ENCODE assay signal across 9 cellular contexts in the genomic region with DNA sequence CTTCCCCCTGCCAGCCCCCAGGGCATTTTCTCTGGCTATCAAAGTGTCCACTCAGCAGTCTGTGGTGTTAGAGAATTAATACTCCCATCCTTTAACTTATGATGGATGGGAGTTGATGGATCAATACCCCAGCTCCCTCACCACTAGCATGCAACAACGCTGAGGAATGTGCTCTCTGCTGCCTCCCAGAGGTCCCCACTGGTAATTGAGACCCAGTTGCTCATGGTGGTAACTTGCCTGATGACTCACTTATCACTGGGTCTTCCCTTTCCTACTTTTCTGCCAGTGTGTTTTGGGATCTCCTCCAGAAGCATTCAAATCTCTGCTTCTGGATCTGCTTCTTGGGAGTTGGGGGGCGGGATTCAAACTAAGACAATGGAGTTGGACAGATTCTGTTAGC. TPM values are rescaled to one million over a fixed set of nuclear protein-coding genes. Genes with fewer than 3 reads are reported as not detected.
A peak's percentile ranks its signal among the peaks of the same experiment; 100 is the strongest.
DNase-seq lines count a peak whose midpoint lies in the region; ATAC-seq and TF ChIP-seq lines count a peak whose summit lies in the region.
"Had no signal": no experiment of that assay in that cellular context is flagged by ENCODE, and none has a peak within 500 bp of the region (broad histone marks: within the 10 kb centered on the region; RNA-seq: fewer than 3 reads in every experiment).

No MANE protein-coding gene starts in this region.

- H3K36me3 ChIP-seq in GM06990 (ENCODE audit: control insufficient read depth, insufficient read depth, low read length), result no peaks in the 10 kb centered on the region

- intact Hi-C loops in CD14-positive monocyte (cut with micrococcal nuclease), result no loop called here
- intact Hi-C loops in activated T-helper 2 cell treated with anti-CD3 and anti-CD28 coated beads, Interferon-gamma antibody, Interleukin-2, Interleukin-4, amounts not matched to agents 10 μg/mL and 5 μg/mL and 100 μg/mL, durations not matched to agents 14 hours and 24 hours and 36 hours (cut with micrococcal nuclease), result no loop called here

- peak overlapping the region in 1 of 7 donors; percentile 63 for H3K27ac Mint-ChIP-seq in CD14-positive monocyte
- H3K27ac Mint-ChIP-seq in activated T-helper 2 cell treated with anti-CD3 and anti-CD28 coated beads, Interferon-gamma antibody, Interleukin-2, Interleukin-4, amounts not matched to agents 10 μg/mL and 5 μg/mL and 100 μg/mL, durations not matched to agents 14 hours and 24 hours and 36 hours, result no peak overlapping the region

- H3K27me3 ChIP-seq in GM06990 (replicated peaks; ENCODE audit: control insufficient read depth, insufficient read depth, low read length), result no peaks in the 10 kb centered on the region

- H3K4me1 Mint-ChIP-seq in CD14-positive monocyte, result no peaks in the 10 kb centered on the region
- no peaks in the 10 kb centered on the region for H3K4me1 Mint-ChIP-seq in activated T-helper 2 cell treated with anti-CD3 and anti-CD28 coated beads, Interferon-gamma antibody, Interleukin-2, Interleukin-4, amounts not matched to agents 10 μg/mL and 5 μg/mL and 100 μg/mL, durations not matched to agents 14 hours and 24 hours and 36 hours (ENCODE audit: low read depth)

- no peak overlapping the region for H3K4me3 Mint-ChIP-seq in CD14-positive monocyte
- no peak overlapping the region for H3K4me3 Mint-ChIP-seq in activated T-helper 2 cell treated with anti-CD3 and anti-CD28 coated beads, Interferon-gamma antibody, Interleukin-2, Interleukin-4, amounts not matched to agents 10 μg/mL and 5 μg/mL and 100 μg/mL, durations not matched to agents 14 hours and 24 hours and 36 hours (ENCODE audit: low read depth)

- TF ChIP-seq CTCF in CD14-positive monocyte (IDR thresholded peaks at IDR 0.05) (peak; percentile 62), GM06990 (IDR thresholded peaks at IDR 0.05; ENCODE audit: insufficient read depth, low read length, poor library complexity, severe bottlenecking) (peak; percentile 41), fibroblast of the aortic adventitia (IDR thresholded peaks at IDR 0.05; ENCODE audit: insufficient read depth, low read length) (peak; percentile 38)

- ATAC-seq in HG03439 (IDR thresholded peaks at IDR 0.05; ENCODE audit: unreplicated experiment), result no peak

- H3K4me3 ChIP-seq in GM06990 (replicated peaks; ENCODE audit: low read depth, low read length) (no peak overlapping the region), fibroblast of the aortic adventitia (ENCODE audit: low read depth, low read length) (no peak overlapping the region)

- peaks cover 0 to 12% (median 6%) of the 10 kb centered on the region in 3 donors for H3K27me3 Mint-ChIP-seq in CD14-positive monocyte (ENCODE audit: low read depth in 3 of 3)
- H3K27me3 Mint-ChIP-seq in activated T-helper 2 cell treated with anti-CD3 and anti-CD28 coated beads, Interferon-gamma antibody, Interleukin-2, Interleukin-4, amounts not matched to agents 10 μg/mL and 5 μg/mL and 100 μg/mL, durations not matched to agents 14 hours and 24 hours and 36 hours (ENCODE audit: low read depth), result no peaks in the 10 kb centered on the region

- DNase-seq in CD14-positive monocyte (ENCODE audit: low spot score) (no peak), GM06990 (ENCODE audit: extremely low read depth, insufficient read length) (no peak), OCI-M1 (lab: John Stamatoyannopoulos, UW) (peak; percentile 96), fibroblast of the aortic adventitia (ENCODE audit: low read depth) (peak; percentile 39), 8988T (no peak), activated gamma-delta T cell treated with Interleukin-2 at 50 U/mL for 16 hours (no peak)
- no peak for DNase-seq in activated T-helper 2 cell treated with anti-CD3 and anti-CD28 coated beads, Interferon-gamma antibody, Interleukin-2, Interleukin-4, amounts not matched to agents 10 μg/mL and 5 μg/mL and 100 μg/mL, durations not matched to agents 14 hours and 24 hours and 36 hours (ENCODE audit: low spot score)
- DNase-seq: NCI-H1436 had no signal

- no peaks in the 10 kb centered on the region for H3K36me3 Mint-ChIP-seq in CD14-positive monocyte
- no peaks in the 10 kb centered on the region for H3K36me3 Mint-ChIP-seq in activated T-helper 2 cell treated with anti-CD3 and anti-CD28 coated beads, Interferon-gamma antibody, Interleukin-2, Interleukin-4, amounts not matched to agents 10 μg/mL and 5 μg/mL and 100 μg/mL, durations not matched to agents 14 hours and 24 hours and 36 hours (ENCODE audit: low read depth)

- H3K9me3 Mint-ChIP-seq in CD14-positive monocyte, result peaks cover 4 to 14% (median 9%) of the 10 kb centered on the region in 7 donors
- peaks cover 7% of the 10 kb centered on the region for H3K9me3 Mint-ChIP-seq in activated T-helper 2 cell treated with anti-CD3 and anti-CD28 coated beads, Interferon-gamma antibody, Interleukin-2, Interleukin-4, amounts not matched to agents 10 μg/mL and 5 μg/mL and 100 μg/mL, durations not matched to agents 14 hours and 24 hours and 36 hours

RNA-seq across cellular contexts. Expression of a gene that starts 20.3 kb away (rescaled TPM):
- under 1 TPM in 1 of 2 donors, not detected in 1; 0.09 TPM for polyA plus RNA-seq in CD14-positive monocyte
- 13.7 and 42.8 TPM in 2 replicates for total RNA-seq in fibroblast of the aortic adventitia (ENCODE audit: low replicate concordance)
- total RNA-seq in activated T-helper 2 cell treated with anti-CD3 and anti-CD28 coated beads, Interferon-gamma antibody, Interleukin-2, Interleukin-4, amounts not matched to agents 10 μg/mL and 5 μg/mL and 100 μg/mL, durations not matched to agents 14 hours and 24 hours and 36 hours, result 0.25 and 0.30 TPM in 2 replicates

Comparison
In these comparisons a context has a peak if more than half of its experiments do, and no peak if none do; other contexts are left out.
1. DNase-seq: peak in OCI-M1 (single experiment) and fibroblast of the aortic adventitia (single experiment); none in CD14-positive monocyte (single experiment), GM06990 (single experiment), 8988T (single experiment), activated gamma-delta T cell treated with Interleukin-2 at 50 U/mL for 16 hours (single experiment) and activated T-helper 2 cell treated with anti-CD3 and anti-CD28 coated beads, Interferon-gamma antibody, Interleukin-2, Interleukin-4, amounts not matched to agents 10 μg/mL and 5 μg/mL and 100 μg/mL, durations not matched to agents 14 hours and 24 hours and 36 hours (single experiment).
2. RNA of a gene that starts 20.3 kb away (total RNA-seq): 13.7 to 42.8 TPM in fibroblast of the aortic adventitia; 0.25 to 0.30 TPM in activated T-helper 2 cell treated with anti-CD3 and anti-CD28 coated beads, Interferon-gamma antibody, Interleukin-2, Interleukin-4, amounts not matched to agents 10 μg/mL and 5 μg/mL and 100 μg/mL, durations not matched to agents 14 hours and 24 hours and 36 hours; every median in the first group is over 10 times any median in the second.
3. Peak in every context shown above with its lines, with median percentiles within 50 percentile points of each other: CTCF ChIP-seq.